ENCODE assay signal across 8 cellular contexts in the genomic region with DNA sequence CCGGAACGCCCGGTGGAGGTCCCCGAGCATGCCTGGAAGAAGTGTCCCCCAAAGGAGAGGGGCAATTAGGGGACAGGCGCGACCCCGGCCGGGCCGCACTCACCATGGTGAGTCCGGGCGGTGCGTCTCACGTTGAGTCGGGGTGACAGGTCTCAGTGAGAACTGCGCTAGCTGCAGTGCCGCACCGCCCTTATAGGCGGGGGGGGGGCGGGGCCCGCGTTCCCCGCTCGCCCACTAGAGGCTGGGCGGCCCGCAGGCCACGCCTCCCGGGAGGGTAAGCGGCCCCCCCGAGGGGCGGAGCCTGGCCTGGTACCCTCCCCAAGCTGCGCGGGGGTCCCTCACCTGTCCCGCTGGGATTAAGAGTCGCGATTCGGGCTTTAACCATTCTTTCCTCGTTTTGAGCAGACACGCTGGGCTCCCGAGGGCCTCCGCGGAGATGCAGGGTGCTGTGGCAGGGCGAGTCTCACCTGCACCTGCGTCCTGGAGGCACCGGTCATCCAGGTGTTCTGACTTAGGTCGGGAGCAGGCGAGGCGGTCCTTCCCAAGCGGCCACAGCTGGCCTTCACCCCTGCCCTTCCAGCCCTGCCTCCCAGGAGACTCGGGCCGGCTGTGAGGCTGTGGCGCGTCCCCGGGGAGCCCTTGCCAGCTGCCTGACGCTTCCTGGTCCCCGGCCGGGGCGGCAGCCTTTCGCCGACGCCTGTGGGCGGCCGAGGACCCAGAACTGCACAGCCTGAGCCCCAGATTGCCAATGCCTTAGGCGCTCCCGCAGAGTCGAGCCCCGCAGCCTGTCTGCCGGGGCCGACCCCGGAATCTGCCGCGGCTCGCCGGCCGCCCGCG. TPM values are rescaled to one million over a fixed set of nuclear protein-coding genes. Genes with fewer than 3 reads are reported as not detected.
DNase-seq lines count a peak whose midpoint lies in the region; ATAC-seq and TF ChIP-seq lines count a peak whose summit lies in the region.

Gene TUBA4A, minus strand, starts transcription at position 166 of the 837 bp plus-strand sequence. Its CDS starts 60 bp downstream, at position 106.

- H3K27me3 ChIP-seq in liver (ENCODE audit: control insufficient read depth in 4 of 4, insufficient read depth in 4 of 4, low read length in 3 of 4), result no peaks in the 10 kb centered on the region

- H3K36me3 ChIP-seq in liver (ENCODE audit: control insufficient read depth in 4 of 4, insufficient read depth in 3 of 4, low read depth in 1 of 4, low read length in 3 of 4), result peaks cover 0 to 3% (median 0%) of the 10 kb centered on the region in 4 donors

- peaks cover 13 to 41% (median 29%) of the 10 kb centered on the region in 4 donors for H3K4me1 ChIP-seq in liver (ENCODE audit: control insufficient read depth in 4 of 4, insufficient read depth in 4 of 4, low read length in 3 of 4)

- DNase-seq in AG08395 (ENCODE audit: low spot score) (peak; percentile 94), NCI-H526 (lab: John Stamatoyannopoulos, UW) (peak; percentile 50 to 90), coronary artery (ENCODE audit: low spot score) (peak; percentile 90)
- peak; percentile 90 for DNase-seq in activated CD4-positive, alpha-beta T cell treated with anti-CD3 and anti-CD28 coated beads, Interleukin-2, amount 50 U/mL, for 1 hour
- DNase-seq in stimulated activated CD4-positive, alpha-beta T cell treated with anti-CD3 and anti-CD28 coated beads, Interleukin-4, amount 100 ng/mL, for 1 hour, result peak; percentile 92

- ATAC-seq in GM18909 (IDR thresholded peaks at IDR 0.05; ENCODE audit: poor library complexity, unreplicated experiment), result peak; percentile 52
- peak; percentile 53 for ATAC-seq in HG03139 (IDR thresholded peaks at IDR 0.05; ENCODE audit: unreplicated experiment)

- no peaks in the 10 kb centered on the region for H3K9me3 ChIP-seq in liver (ENCODE audit: control insufficient read depth in 4 of 4, low read length in 3 of 4)

- H3K27ac ChIP-seq in coronary artery (peak within 1 kb of the TSS; percentile 76 to 92), liver (ENCODE audit: low read depth in 1 of 2, low read length in 2 of 2) (peak within 1 kb of the TSS; percentile 65 to 79)

- peak; percentile 29 to 33 for TF ChIP-seq RAD21 in liver (IDR thresholded peaks at IDR 0.05)

- H3K4me3 ChIP-seq in coronary artery, result peak within 1 kb of the TSS; percentile 87
- peak within 1 kb of the TSS; percentile 63 to 86 (median 64) for H3K4me3 ChIP-seq in liver (ENCODE audit: low read depth in 1 of 3, low read length in 3 of 3)

- no peak for TF ChIP-seq CTCF in coronary artery (IDR thresholded peaks at IDR 0.05)
- peak; percentile 8 for TF ChIP-seq CTCF in liver (IDR thresholded peaks at IDR 0.05; ENCODE audit: low read depth, low read length, missing input control)

- peak within 1 kb of the TSS; percentile 65 to 83 for H3K9ac ChIP-seq in liver (ENCODE audit: low read depth in 1 of 2, low read length in 2 of 2)

- under 1% methylated on average over 76 of the region's 76 CpGs for WGBS in liver

TF ChIP-seq in liver, 16 proteins besides CTCF, POLR2A, EP300 and RAD21:
- TF ChIP-seq YY1 (IDR thresholded peaks at IDR 0.05), result peak; percentile 54
- TF ChIP-seq RXRA (IDR thresholded peaks at IDR 0.05), result no peak
- peak; percentile 61 for TF ChIP-seq SP1 (IDR thresholded peaks at IDR 0.05)
- TF ChIP-seq FOXA2 (IDR thresholded peaks at IDR 0.05), result no peak
- no peak for TF ChIP-seq EGR1 (IDR thresholded peaks at IDR 0.05; ENCODE audit: low read depth in 2 of 2)
- TF ChIP-seq, protein P1, sequence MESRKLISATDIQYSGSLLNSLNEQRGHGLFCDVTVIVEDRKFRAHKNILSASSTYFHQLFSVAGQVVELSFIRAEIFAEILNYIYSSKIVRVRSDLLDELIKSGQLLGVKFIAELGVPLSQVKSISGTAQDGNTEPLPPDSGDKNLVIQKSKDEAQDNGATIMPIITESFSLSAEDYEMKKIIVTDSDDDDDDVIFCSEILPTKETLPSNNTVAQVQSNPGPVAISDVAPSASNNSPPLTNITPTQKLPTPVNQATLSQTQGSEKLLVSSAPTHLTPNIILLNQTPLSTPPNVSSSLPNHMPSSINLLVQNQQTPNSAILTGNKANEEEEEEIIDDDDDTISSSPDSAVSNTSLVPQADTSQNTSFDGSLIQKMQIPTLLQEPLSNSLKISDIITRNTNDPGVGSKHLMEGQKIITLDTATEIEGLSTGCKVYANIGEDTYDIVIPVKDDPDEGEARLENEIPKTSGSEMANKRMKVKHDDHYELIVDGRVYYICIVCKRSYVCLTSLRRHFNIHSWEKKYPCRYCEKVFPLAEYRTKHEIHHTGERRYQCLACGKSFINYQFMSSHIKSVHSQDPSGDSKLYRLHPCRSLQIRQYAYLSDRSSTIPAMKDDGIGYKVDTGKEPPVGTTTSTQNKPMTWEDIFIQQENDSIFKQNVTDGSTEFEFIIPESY (IDR thresholded peaks at IDR 0.05), result no peak
- TF ChIP-seq, protein P2, sequence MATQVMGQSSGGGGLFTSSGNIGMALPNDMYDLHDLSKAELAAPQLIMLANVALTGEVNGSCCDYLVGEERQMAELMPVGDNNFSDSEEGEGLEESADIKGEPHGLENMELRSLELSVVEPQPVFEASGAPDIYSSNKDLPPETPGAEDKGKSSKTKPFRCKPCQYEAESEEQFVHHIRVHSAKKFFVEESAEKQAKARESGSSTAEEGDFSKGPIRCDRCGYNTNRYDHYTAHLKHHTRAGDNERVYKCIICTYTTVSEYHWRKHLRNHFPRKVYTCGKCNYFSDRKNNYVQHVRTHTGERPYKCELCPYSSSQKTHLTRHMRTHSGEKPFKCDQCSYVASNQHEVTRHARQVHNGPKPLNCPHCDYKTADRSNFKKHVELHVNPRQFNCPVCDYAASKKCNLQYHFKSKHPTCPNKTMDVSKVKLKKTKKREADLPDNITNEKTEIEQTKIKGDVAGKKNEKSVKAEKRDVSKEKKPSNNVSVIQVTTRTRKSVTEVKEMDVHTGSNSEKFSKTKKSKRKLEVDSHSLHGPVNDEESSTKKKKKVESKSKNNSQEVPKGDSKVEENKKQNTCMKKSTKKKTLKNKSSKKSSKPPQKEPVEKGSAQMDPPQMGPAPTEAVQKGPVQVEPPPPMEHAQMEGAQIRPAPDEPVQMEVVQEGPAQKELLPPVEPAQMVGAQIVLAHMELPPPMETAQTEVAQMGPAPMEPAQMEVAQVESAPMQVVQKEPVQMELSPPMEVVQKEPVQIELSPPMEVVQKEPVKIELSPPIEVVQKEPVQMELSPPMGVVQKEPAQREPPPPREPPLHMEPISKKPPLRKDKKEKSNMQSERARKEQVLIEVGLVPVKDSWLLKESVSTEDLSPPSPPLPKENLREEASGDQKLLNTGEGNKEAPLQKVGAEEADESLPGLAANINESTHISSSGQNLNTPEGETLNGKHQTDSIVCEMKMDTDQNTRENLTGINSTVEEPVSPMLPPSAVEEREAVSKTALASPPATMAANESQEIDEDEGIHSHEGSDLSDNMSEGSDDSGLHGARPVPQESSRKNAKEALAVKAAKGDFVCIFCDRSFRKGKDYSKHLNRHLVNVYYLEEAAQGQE (IDR thresholded peaks at IDR 0.05), result peak; percentile 93
- TF ChIP-seq JUND (IDR thresholded peaks at IDR 0.05), result no peak
- TF ChIP-seq TAF1 (conservative IDR thresholded peaks at IDR 0.05), result peak; percentile 82
TF ChIP-seq in liver: peak in this region for 4.

RNA-seq across cellular contexts. Expression of gene TUBA4A, which starts in this region (rescaled TPM):
- total RNA-seq in liver, result 10 to 100 TPM; 16.2 to 25.5 TPM
- 10 to 100 TPM; 37.6 to 63.1 TPM for polyA plus RNA-seq in liver

Comparison
In these comparisons a context has a peak if more than half of its experiments do, and no peak if none do; other contexts are left out.
1. Peak in every context shown above with its lines: DNase-seq, ATAC-seq, H3K4me3 ChIP-seq and H3K27ac ChIP-seq.